Comparison of ENCODE assay signal across 13 cellular contexts in the genomic region with DNA sequence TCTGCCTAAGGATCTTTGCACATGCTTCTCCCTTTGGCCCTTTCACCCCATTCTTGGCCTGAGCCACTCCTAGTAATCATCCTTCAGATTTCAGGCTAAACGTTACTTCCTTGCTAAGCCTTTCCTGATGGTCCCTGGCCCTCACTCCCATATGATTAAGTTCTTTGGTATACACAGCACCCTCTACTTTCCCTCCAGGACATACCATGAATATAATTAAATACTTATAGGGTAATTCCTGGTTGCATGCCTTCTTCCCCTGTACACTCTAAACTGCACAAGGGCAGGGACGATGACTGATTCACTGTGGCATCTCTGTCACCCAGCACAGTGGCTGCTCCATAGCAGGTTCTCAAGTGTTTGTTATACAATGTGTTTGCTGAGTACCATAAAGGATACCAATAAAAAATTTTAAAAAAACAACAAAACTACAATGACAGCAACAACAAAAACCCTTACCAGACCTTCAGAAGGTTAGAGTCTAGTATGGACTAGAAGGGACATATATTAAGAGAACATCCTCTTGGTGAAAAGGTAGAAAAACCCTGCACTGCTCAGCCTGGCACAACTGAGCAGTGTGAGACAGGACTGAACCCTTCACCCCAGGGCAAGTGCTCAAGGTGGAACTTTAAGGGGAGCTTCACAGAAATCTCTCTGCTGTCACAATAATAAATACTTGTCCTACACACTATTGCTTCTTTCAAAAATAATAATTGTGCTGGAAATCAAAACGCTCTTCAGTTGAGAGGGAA.
A peak's percentile ranks its signal among the peaks of the same experiment; 100 is the strongest.
DNase-seq lines count a peak whose midpoint lies in the region; ATAC-seq and TF ChIP-seq lines count a peak whose summit lies in the region.
"Had no signal": no experiment of that assay in that cellular context is flagged by ENCODE, and none has a peak within 500 bp of the region (broad histone marks: within the 10 kb centered on the region; RNA-seq: fewer than 3 reads in every experiment).

No MANE protein-coding gene starts in this region.

- ATAC-seq in foreskin keratinocyte = peak; percentile 45
- ATAC-seq in stimulated activated effector memory CD8-positive, alpha-beta T cell treated with anti-CD3 and anti-CD28 coated beads, Interleukin-12 subunit alpha, Interleukin-12 subunit beta, amount 100 ng/mL, for 72 hours = peak; percentile 58

- peaks cover 88% of the 10 kb centered on the region for H3K79me2 ChIP-seq in SK-N-SH (ENCODE audit: insufficient read depth)

- CTCF ChIA-PET in SK-N-SH (lab: Yijun Ruan, JAX) = interaction anchor here (1.2 to 9.4 kb wide), 3 partner anchors 11 to 157 kb away, joined by 5 to 53 read pairs (median 30); no protein-coding TSS in a partner anchor

- H3K27ac Mint-ChIP-seq in activated CD4-positive, alpha-beta T cell treated with anti-CD3 and anti-CD28 coated beads, Interleukin-2, amount 10 ng/mL, durations not matched to agents 24 days and 14 days = peak overlapping the region; percentile 7
- H3K27ac Mint-ChIP-seq in stimulated activated effector memory CD8-positive, alpha-beta T cell treated with anti-CD3 and anti-CD28 coated beads, Interleukin-12 subunit alpha, Interleukin-12 subunit beta, amount 100 ng/mL, for 72 hours = peak overlapping the region; percentile 35

- H3K4me3 ChIP-seq in SK-N-SH (ENCODE audit: low read depth in 2 of 2, low read length in 1 of 2) = no peak overlapping the region
- H3K4me3 ChIP-seq: SJCRH30 had no signal

- TF ChIP-seq CTCF in SK-N-SH (IDR thresholded peaks at IDR 0.05) (no peak), foreskin keratinocyte (conservative IDR thresholded peaks at IDR 0.05) (peak; percentile 19)

- H3K4me1 ChIP-seq in SK-N-SH (ENCODE audit: control insufficient read depth in 1 of 2, insufficient read depth in 2 of 2, low read depth in 1 of 2, low read length in 1 of 2) (peaks cover 2 to 27% of the 10 kb centered on the region in 2 experiments; a peak in 2 of 4 replicates), foreskin keratinocyte (peaks cover 14% of the 10 kb centered on the region)

- TF ChIP-seq EP300 in SK-N-SH (IDR thresholded peaks at IDR 0.05; ENCODE audit: borderline replicate concordance in 1 of 2, low read depth in 1 of 2, low read length in 1 of 2) = no peak

- peaks cover 75% of the 10 kb centered on the region for H4K20me1 ChIP-seq in SK-N-SH (ENCODE audit: insufficient read depth)

- H3K9me3 Mint-ChIP-seq in activated CD4-positive, alpha-beta T cell treated with anti-CD3 and anti-CD28 coated beads, Interleukin-2, amount 10 ng/mL, durations not matched to agents 24 days and 14 days = no peaks in the 10 kb centered on the region
- no peaks in the 10 kb centered on the region for H3K9me3 Mint-ChIP-seq in stimulated activated effector memory CD8-positive, alpha-beta T cell treated with anti-CD3 and anti-CD28 coated beads, Interleukin-12 subunit alpha, Interleukin-12 subunit beta, amount 100 ng/mL, for 72 hours

- intact Hi-C loops in activated CD4-positive, alpha-beta T cell treated with anti-CD3 and anti-CD28 coated beads, Interleukin-2, amount 10 ng/mL, durations not matched to agents 24 days and 14 days (cut with micrococcal nuclease) = loop anchor here (5.0 kb wide), 2 partner anchors 35 to 60 kb away; no protein-coding TSS in a partner anchor

- POLR2A ChIA-PET in SK-N-SH (lab: Yijun Ruan, JAX) = no interaction called here

- DNase-seq in activated CD4-positive, alpha-beta T cell treated with anti-CD3 and anti-CD28 coated beads, Interleukin-2, amount 10 ng/mL, durations not matched to agents 24 days and 14 days = no peak
- no peak for DNase-seq in activated CD4-positive, alpha-beta T cell treated with anti-CD3 and anti-CD28 coated beads, Interleukin-2, amount 50 U/mL, for 48 hours
- DNase-seq in SK-N-SH (no peak), foreskin keratinocyte (peak; percentile 66 to 87), NCI-H1436 (lab: John Stamatoyannopoulos, UW) (no peak), NCI-H526 treated with DMSO at 0.1 percent for 48 hours (lab: John Stamatoyannopoulos, UW) (no peak), UCSD-AML1 (lab: John Stamatoyannopoulos, UW; ENCODE audit: unreplicated experiment) (no peak)
- no peak for DNase-seq in stimulated activated effector memory CD8-positive, alpha-beta T cell treated with anti-CD3 and anti-CD28 coated beads, Interleukin-12 subunit alpha, Interleukin-12 subunit beta, amount 100 ng/mL, for 72 hours (ENCODE audit: low spot score in 2 of 2)
- DNase-seq: activated CD8-positive, alpha-beta memory T cell treated with anti-CD3 and anti-CD28 coated beads, Interleukin-2, amount 50 U/mL, for 4 hours; effector CD8-positive, alpha-beta T cell; NCI-H1417 treated with DMSO at 0.1 percent for 48 hours; right cardiac atrium; SJCRH30 had no signal

- 50% methylated on average over 3 of the region's 3 CpGs for WGBS in SK-N-SH (ENCODE audit: low lambda C conversion rate)

- no peak overlapping the region for H3K4me3 Mint-ChIP-seq in activated CD4-positive, alpha-beta T cell treated with anti-CD3 and anti-CD28 coated beads, Interleukin-2, amount 10 ng/mL, durations not matched to agents 24 days and 14 days
- no peak overlapping the region for H3K4me3 Mint-ChIP-seq in stimulated activated effector memory CD8-positive, alpha-beta T cell treated with anti-CD3 and anti-CD28 coated beads, Interleukin-12 subunit alpha, Interleukin-12 subunit beta, amount 100 ng/mL, for 72 hours

- peaks cover 30% of the 10 kb centered on the region for H3F3A ChIP-seq in SK-N-SH (replicated peaks; ENCODE audit: insufficient read depth)

- H2AFZ ChIP-seq in SK-N-SH (ENCODE audit: low read depth) = no peak overlapping the region

- no peaks in the 10 kb centered on the region for H3K27me3 Mint-ChIP-seq in activated CD4-positive, alpha-beta T cell treated with anti-CD3 and anti-CD28 coated beads, Interleukin-2, amount 10 ng/mL, durations not matched to agents 24 days and 14 days

- no peak overlapping the region for H3K9ac ChIP-seq in SK-N-SH

- H3K4me1 Mint-ChIP-seq in activated CD4-positive, alpha-beta T cell treated with anti-CD3 and anti-CD28 coated beads, Interleukin-2, amount 10 ng/mL, durations not matched to agents 24 days and 14 days = peaks cover 61% of the 10 kb centered on the region
- H3K4me1 Mint-ChIP-seq in stimulated activated effector memory CD8-positive, alpha-beta T cell treated with anti-CD3 and anti-CD28 coated beads, Interleukin-12 subunit alpha, Interleukin-12 subunit beta, amount 100 ng/mL, for 72 hours = peaks cover 90% of the 10 kb centered on the region

- peaks cover 0 to 3% of the 10 kb centered on the region in 2 experiments for H3K36me3 ChIP-seq in SK-N-SH (replicated peaks in 1 of 2; ENCODE audit: control insufficient read depth in 1 of 2, insufficient read depth in 2 of 2, low read length in 1 of 2)
- H3K36me3 ChIP-seq: SJCRH30 had no signal

- peak overlapping the region; percentile 16; the same call in 1 of the 2 replicates for H3K4me2 ChIP-seq in SK-N-SH

- H3K27ac ChIP-seq in SK-N-SH (ENCODE audit: low read depth in 2 of 2, low read length in 1 of 2) = peak overlapping the region in 1 of 2 experiments; percentile 8; a peak in 2 of 4 replicates
- no peak overlapping the region for H3K27ac ChIP-seq in foreskin keratinocyte
- H3K27ac ChIP-seq: SJCRH30 had no signal

- H3K36me3 Mint-ChIP-seq in activated CD4-positive, alpha-beta T cell treated with anti-CD3 and anti-CD28 coated beads, Interleukin-2, amount 10 ng/mL, durations not matched to agents 24 days and 14 days (ENCODE audit: low read depth) = peaks cover 7% of the 10 kb centered on the region
- peaks cover 16% of the 10 kb centered on the region for H3K36me3 Mint-ChIP-seq in stimulated activated effector memory CD8-positive, alpha-beta T cell treated with anti-CD3 and anti-CD28 coated beads, Interleukin-12 subunit alpha, Interleukin-12 subunit beta, amount 100 ng/mL, for 72 hours

- no peaks in the 10 kb centered on the region for H3K9me2 ChIP-seq in SK-N-SH

- TF ChIP-seq RAD21 in SK-N-SH (IDR thresholded peaks at IDR 0.05; ENCODE audit: low read length) = no peak

- H3K27me3 ChIP-seq in SK-N-SH (ENCODE audit: insufficient read depth) (no peaks in the 10 kb centered on the region), foreskin keratinocyte (no peaks in the 10 kb centered on the region)
- H3K27me3 ChIP-seq: SJCRH30 had no signal

- H3K9me3 ChIP-seq in SK-N-SH = no peaks in the 10 kb centered on the region
- H3K9me3 ChIP-seq: SJCRH30 had no signal

TF ChIP-seq in SK-N-SH, 30 proteins besides CTCF, POLR2A, EP300 and RAD21 (continues in another document):
- no peak for TF ChIP-seq SMC3 (IDR thresholded peaks at IDR 0.05; ENCODE audit: low read depth, low read length)
- TF ChIP-seq, protein P1, sequence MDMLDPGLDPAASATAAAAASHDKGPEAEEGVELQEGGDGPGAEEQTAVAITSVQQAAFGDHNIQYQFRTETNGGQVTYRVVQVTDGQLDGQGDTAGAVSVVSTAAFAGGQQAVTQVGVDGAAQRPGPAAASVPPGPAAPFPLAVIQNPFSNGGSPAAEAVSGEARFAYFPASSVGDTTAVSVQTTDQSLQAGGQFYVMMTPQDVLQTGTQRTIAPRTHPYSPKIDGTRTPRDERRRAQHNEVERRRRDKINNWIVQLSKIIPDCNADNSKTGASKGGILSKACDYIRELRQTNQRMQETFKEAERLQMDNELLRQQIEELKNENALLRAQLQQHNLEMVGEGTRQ (IDR thresholded peaks at IDR 0.05; ENCODE audit: borderline replicate concordance, low read depth, low read length) = no peak
- no peak for TF ChIP-seq NFIC (IDR thresholded peaks at IDR 0.05; ENCODE audit: borderline replicate concordance)
- TF ChIP-seq GATA2 (CRISPR knock-in tag; IDR thresholded peaks at IDR 0.05) = no peak
- TF ChIP-seq EZH2phosphoT487 (IDR thresholded peaks at IDR 0.05; ENCODE audit: borderline replicate concordance, low read depth) = no peak
- 0 out of 2 replicates have a peak, but pooled peaks have one; percentile 21 for TF ChIP-seq FOSL2 (IDR thresholded peaks at IDR 0.05; ENCODE audit: borderline replicate concordance, low read depth)
- TF ChIP-seq SIN3A (IDR thresholded peaks at IDR 0.05; ENCODE audit: borderline replicate concordance, low read depth, low read length) = no peak
- no peak for TF ChIP-seq POLR2AphosphoS5 (IDR thresholded peaks at IDR 0.05; ENCODE audit: low read depth, low read length)
- TF ChIP-seq ELF1 (IDR thresholded peaks at IDR 0.05) = no peak
- TF ChIP-seq TAF1 (IDR thresholded peaks at IDR 0.05; ENCODE audit: borderline replicate concordance, low read depth, low read length) = no peak
- no peak for TF ChIP-seq YY1 (IDR thresholded peaks at IDR 0.05; ENCODE audit: low read depth)
- TF ChIP-seq GABPA (IDR thresholded peaks at IDR 0.05; ENCODE audit: low read depth) = no peak
- TF ChIP-seq MEF2A (IDR thresholded peaks at IDR 0.05; ENCODE audit: borderline replicate concordance, low read depth) = no peak
- peak; percentile 8; the same call in 1 of the 2 replicates for TF ChIP-seq TCF12 (IDR thresholded peaks at IDR 0.05)
- no peak for TF ChIP-seq TEAD4 (IDR thresholded peaks at IDR 0.05; ENCODE audit: borderline replicate concordance, insufficient read depth)

Comparison
In these comparisons a context has a peak if more than half of its experiments do, and no peak if none do; other contexts are left out.
1. DNase-seq: peak in foreskin keratinocyte (2 of 2); none in activated CD4-positive, alpha-beta T cell treated with anti-CD3 and anti-CD28 coated beads, Interleukin-2, amount 10 ng/mL, durations not matched to agents 24 days and 14 days (single experiment), activated CD4-positive, alpha-beta T cell treated with anti-CD3 and anti-CD28 coated beads, Interleukin-2, amount 50 U/mL, for 48 hours (0 of 2), SK-N-SH (single experiment), stimulated activated effector memory CD8-positive, alpha-beta T cell treated with anti-CD3 and anti-CD28 coated beads, Interleukin-12 subunit alpha, Interleukin-12 subunit beta, amount 100 ng/mL, for 72 hours (0 of 2), NCI-H1436 (single experiment), NCI-H526 treated with DMSO at 0.1 percent for 48 hours (single experiment) and UCSD-AML1 (single experiment).